In genomic region chr4:126124817-126125216, GRCh38 we compare ENCODE assay signal across 25 cellular contexts.
"Had no signal": no experiment of that assay in that cellular context is flagged by ENCODE, and none has a peak within 500 bp of the region (broad histone marks: within the 10 kb centered on the region; RNA-seq: fewer than 3 reads in every experiment).

No MANE protein-coding gene starts in this region.

- H3K9me3 ChIP-seq: adrenal gland, Peyer's patch, SJCRH30 had no signal

- H3K27me3 Mint-ChIP-seq: activated CD4-positive, alpha-beta memory T cell treated with anti-CD3 and anti-CD28 coated beads for 36 hours; activated CD4-positive, alpha-beta T cell treated with anti-CD3 and anti-CD28 coated beads, Interleukin-2, amount 10 ng/mL, durations not matched to agents 7 days and 5 days; activated naive CD8-positive, alpha-beta T cell treated with anti-CD3 and anti-CD28 coated beads for 36 hours; activated T-helper 17 cell treated with anti-CD3 and anti-CD28 coated beads, Interleukin-2, amount 50 U/mL, for 72 hours had no signal

- H3K36me3 ChIP-seq: adrenal gland, Peyer's patch, SJCRH30 had no signal

- H3K4me3 Mint-ChIP-seq: activated CD4-positive, alpha-beta memory T cell treated with anti-CD3 and anti-CD28 coated beads for 36 hours; activated CD4-positive, alpha-beta T cell treated with anti-CD3 and anti-CD28 coated beads, Interleukin-2, amount 10 ng/mL, durations not matched to agents 7 days and 5 days; activated naive CD4-positive, alpha-beta T cell treated with anti-CD3 and anti-CD28 coated beads for 36 hours; activated naive CD8-positive, alpha-beta T cell treated with anti-CD3 and anti-CD28 coated beads for 36 hours; activated T-helper 17 cell treated with anti-CD3 and anti-CD28 coated beads, Interleukin-2, amount 50 U/mL, for 72 hours had no signal

- ATAC-seq: activated T-helper 17 cell treated with anti-CD3 and anti-CD28 coated beads, Interleukin-2, amount 50 U/mL, for 72 hours had no signal

- H3K27ac ChIP-seq: adrenal gland, Peyer's patch, RWPE1, SJCRH30, VCaP had no signal

- H3K9me3 Mint-ChIP-seq: activated naive CD4-positive, alpha-beta T cell treated with anti-CD3 and anti-CD28 coated beads for 36 hours; activated naive CD8-positive, alpha-beta T cell treated with anti-CD3 and anti-CD28 coated beads for 36 hours had no signal

- H3K4me1 Mint-ChIP-seq: activated CD4-positive, alpha-beta T cell treated with anti-CD3 and anti-CD28 coated beads, Interleukin-2, amount 10 ng/mL, durations not matched to agents 7 days and 5 days; activated naive CD8-positive, alpha-beta T cell treated with anti-CD3 and anti-CD28 coated beads for 36 hours; activated T-helper 17 cell treated with anti-CD3 and anti-CD28 coated beads, Interleukin-2, amount 50 U/mL, for 72 hours had no signal

- DNase-seq: activated CD4-positive, alpha-beta memory T cell treated with anti-CD3 and anti-CD28 coated beads for 36 hours; activated CD4-positive, alpha-beta T cell treated with anti-CD3 and anti-CD28 coated beads, Interleukin-2, amount 10 ng/mL, durations not matched to agents 7 days and 5 days; activated CD4-positive, CD25-positive, alpha-beta regulatory T cell; activated gamma-delta T cell; activated naive CD4-positive, alpha-beta T cell treated with anti-CD3 and anti-CD28 coated beads for 36 hours; activated naive CD8-positive, alpha-beta T cell treated with anti-CD3 and anti-CD28 coated beads for 36 hours; activated T-cell treated with anti-CD3 and anti-CD28 coated beads for 4 hours; activated T-cell treated with anti-CD3 and anti-CD28 coated beads, Interleukin-2, amount 50 U/mL, for 48 hours; adrenal gland; anterior cingulate cortex; caudate nucleus; NCI-H146; NCI-H187 treated with DMSO at 0.1 percent for 48 hours; NCI-H2171 treated with DMSO at 0.1 percent for 48 hours; NCI-H226; NCI-H526 treated with DMSO at 0.1 percent for 48 hours; NCI-H82; OCI-M1; Peyer's patch; Right ventricle myocardium superior; SJCRH30; T-helper 1 cell had no signal

- H3K4me3 ChIP-seq: adrenal gland, Peyer's patch, SJCRH30 had no signal

- H3K36me3 Mint-ChIP-seq: activated CD4-positive, alpha-beta memory T cell treated with anti-CD3 and anti-CD28 coated beads for 36 hours; activated naive CD8-positive, alpha-beta T cell treated with anti-CD3 and anti-CD28 coated beads for 36 hours had no signal

- H3K27ac Mint-ChIP-seq: activated CD4-positive, alpha-beta memory T cell treated with anti-CD3 and anti-CD28 coated beads for 36 hours; activated CD4-positive, alpha-beta T cell treated with anti-CD3 and anti-CD28 coated beads, Interleukin-2, amount 10 ng/mL, durations not matched to agents 7 days and 5 days; activated naive CD4-positive, alpha-beta T cell treated with anti-CD3 and anti-CD28 coated beads for 36 hours; activated naive CD8-positive, alpha-beta T cell treated with anti-CD3 and anti-CD28 coated beads for 36 hours; activated T-helper 17 cell treated with anti-CD3 and anti-CD28 coated beads, Interleukin-2, amount 50 U/mL, for 72 hours had no signal
